ENCODE assay signal across 17 cellular contexts in genomic region chr18:24831091-24831490, GRCh38.
"Had no signal": no experiment of that assay in that cellular context is flagged by ENCODE, and none has a peak within 500 bp of the region (broad histone marks: within the 10 kb centered on the region; RNA-seq: fewer than 3 reads in every experiment).

No MANE protein-coding gene starts in this region.

- H3K36me3 ChIP-seq: ovary, spleen, thoracic aorta, tibial nerve, upper lobe of left lung had no signal

- DNase-seq: cortex of kidney; effector memory CD8-positive, alpha-beta T cell; hypothalamus; naive B cell; occipital lobe; ovary; posterior cingulate gyrus; psoas muscle; spleen; stimulated activated CD4-positive, alpha-beta T cell treated with anti-CD3 and anti-CD28 coated beads, Interleukin-4, amount 100 ng/mL, for 4 hours; stimulated activated naive B cell treated with anti-CD40 and anti-IgM and Interleukin-4, amounts not matched to agents 10 μg/mL and 1 μg/mL and 100 μg/mL, for 72 hours; upper lobe of left lung had no signal

- ATAC-seq: effector memory CD8-positive, alpha-beta T cell; left lobe of liver; psoas muscle; stimulated activated naive B cell treated with anti-CD40 and anti-IgM and Interleukin-4, amounts not matched to agents 10 μg/mL and 1 μg/mL and 100 μg/mL, for 72 hours had no signal

- H3K4me3 ChIP-seq: lung, ovary, psoas muscle, skin epidermis, spleen, thoracic aorta, tibial nerve, upper lobe of left lung had no signal

- H3K9me3 ChIP-seq: ovary, psoas muscle, thoracic aorta, tibial nerve, upper lobe of left lung had no signal

- H3K4me1 ChIP-seq: psoas muscle, tibial nerve, upper lobe of left lung had no signal
